In the genomic region with DNA sequence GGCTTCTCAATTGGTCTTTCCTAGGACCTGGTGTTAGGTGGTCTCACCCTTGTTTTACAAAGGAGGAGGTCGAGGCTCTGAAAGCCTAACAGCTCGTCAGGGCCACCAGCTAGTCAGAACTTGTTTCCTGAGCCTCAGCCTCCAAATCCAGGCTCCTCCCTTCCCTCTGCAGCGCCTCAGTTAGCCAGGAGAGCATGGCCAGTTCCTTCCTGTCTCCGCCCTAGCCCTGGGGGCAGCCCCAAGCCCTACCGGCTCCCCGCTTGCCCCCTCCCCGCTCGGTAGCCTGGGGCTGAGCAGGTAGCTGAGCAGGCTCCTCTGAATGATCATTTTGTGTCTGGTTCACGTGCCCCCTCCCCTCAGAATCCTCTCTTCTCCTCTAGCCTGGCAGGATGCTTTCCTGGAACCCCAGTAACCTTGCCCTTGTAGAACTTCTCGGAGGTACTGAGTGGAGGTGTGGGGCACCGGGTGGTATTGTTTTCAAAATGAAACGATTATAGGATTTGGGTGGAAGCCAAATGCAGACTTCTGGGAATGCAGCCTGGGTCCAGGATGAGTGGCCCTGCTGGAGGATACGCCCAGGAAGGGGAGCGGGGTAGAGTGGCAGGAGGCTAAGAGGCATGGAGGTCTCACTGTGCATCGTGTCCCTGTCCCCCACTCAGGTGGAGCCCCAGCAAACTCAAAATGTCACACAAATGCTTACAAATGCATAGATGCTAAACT, we compare ENCODE assay signal across 13 cellular contexts.
DNase-seq lines count a peak whose midpoint lies in the region; ATAC-seq, FAIRE-seq and TF ChIP-seq lines count a peak whose summit lies in the region.
"Had no signal": no experiment of that assay in that cellular context is flagged by ENCODE, and none has a peak within 500 bp of the region (broad histone marks: within the 10 kb centered on the region; RNA-seq: fewer than 3 reads in every experiment).

No MANE protein-coding gene starts in this region.

- dilution Hi-C loops in endothelial cell of umbilical vein (cut with MboI; ENCODE audit: extremely low pct_ligation_motif_present, low sequenced_read_pairs), result no loop called here

- DNase-seq in AG04450 (ENCODE audit: low read depth, low spot score) (no peak), HPDE6-E6E7 (ENCODE audit: extremely low spot score) (peak; percentile 44), endothelial cell of umbilical vein (ENCODE audit: low read depth, low spot score) (peak; percentile 27), osteoblast (ENCODE audit: insufficient read length, low spot score, missing footprints) (no peak), G401 (ENCODE audit: low spot score) (no peak), NCI-H187 (lab: John Stamatoyannopoulos, UW) (no peak), cerebellum (ENCODE audit: low spot score) (no peak)
- DNase-seq: activated CD4-positive, alpha-beta T cell treated with anti-CD3 and anti-CD28 coated beads for 48 hours; activated naive CD4-positive, alpha-beta T cell treated with anti-CD3 and anti-CD28 coated beads, Interleukin-2, amount 10 ng/mL, durations not matched to agents 7 days and 5 days; hypothalamus; NCI-H226; stimulated activated naive CD4-positive, alpha-beta T cell had no signal

- no peak for TF ChIP-seq POLR2A in endothelial cell of umbilical vein (IDR thresholded peaks at IDR 0.05; ENCODE audit: low read depth, low read length)

- H3K9me3 ChIP-seq in AG04450 (ENCODE audit: control insufficient read depth, insufficient read depth, low read length) (no peaks in the 10 kb centered on the region), endothelial cell of umbilical vein (replicated peaks; ENCODE audit: control insufficient read depth, insufficient read depth, low read length) (no peaks in the 10 kb centered on the region), osteoblast (ENCODE audit: low read depth, low read length) (no peaks in the 10 kb centered on the region)

- no peak overlapping the region for H3K9ac ChIP-seq in endothelial cell of umbilical vein (replicated peaks; ENCODE audit: extremely low read depth, insufficient read depth, low read length)

- intact Hi-C loops in endothelial cell of umbilical vein (cut with micrococcal nuclease), result no loop called here

- BruUV-seq in endothelial cell of umbilical vein (replicated peaks; lab: Mats Ljungman, UMichigan), result no TSS peak

- POLR2A ChIA-PET in AG04450 (lab: Yijun Ruan, JAX) (no interaction called here), endothelial cell of umbilical vein (lab: Charles Lee) (no interaction called here)

- H4K20me1 ChIP-seq in endothelial cell of umbilical vein (replicated peaks; ENCODE audit: control insufficient read depth, extremely low read depth, insufficient read depth, low read length), result no peaks in the 10 kb centered on the region
- H4K20me1 ChIP-seq in osteoblast (ENCODE audit: insufficient read depth, low read length), result peaks cover 53% of the 10 kb centered on the region

- H3K36me3 ChIP-seq in endothelial cell of umbilical vein (ENCODE audit: control insufficient read depth in 2 of 2, extremely low read depth in 1 of 2, insufficient read depth in 2 of 2, low read length in 2 of 2), result peaks cover 0 to under 1% of the 10 kb centered on the region in 2 experiments
- H3K36me3 ChIP-seq in osteoblast (ENCODE audit: insufficient read depth, low read length), result peaks cover 24% of the 10 kb centered on the region

- in situ Hi-C loops in G401 (cut with HindIII; ENCODE audit: low sequenced_read_pairs), result no loop called here

- TF ChIP-seq CTCF in AG04450 (IDR thresholded peaks at IDR 0.05; ENCODE audit: low read depth, low read length) (no peak), endothelial cell of umbilical vein (IDR thresholded peaks at IDR 0.05; ENCODE audit: extremely low read depth in 1 of 2, insufficient read depth in 1 of 2, low read depth in 1 of 2, low read length in 2 of 2) (no peak), osteoblast (IDR thresholded peaks at IDR 0.05; ENCODE audit: extremely low read depth, low read depth, low read length) (no peak)

- H3K4me1 ChIP-seq in endothelial cell of umbilical vein (ENCODE audit: control insufficient read depth, extremely low read depth, insufficient read depth, low read length), result peaks cover 53% of the 10 kb centered on the region
- peaks cover 45% of the 10 kb centered on the region for H3K4me1 ChIP-seq in osteoblast (ENCODE audit: insufficient read depth, low read length)

- peak; percentile 58 for FAIRE-seq in endothelial cell of umbilical vein (lab: Jason Lieb, UNC)

- H2AFZ ChIP-seq in endothelial cell of umbilical vein (ENCODE audit: low read depth, low read length), result peak overlapping the region; percentile 6
- H2AFZ ChIP-seq in osteoblast (ENCODE audit: low read length), result no peak overlapping the region

- H3K4me2 ChIP-seq in endothelial cell of umbilical vein (ENCODE audit: insufficient read depth, low read length) (no peak overlapping the region), osteoblast (ENCODE audit: insufficient read depth, low read length) (no peak overlapping the region)

- no peaks in the 10 kb centered on the region for H3K9me1 ChIP-seq in endothelial cell of umbilical vein (replicated peaks; ENCODE audit: control insufficient read depth, extremely low read depth, insufficient read depth, low read length)

- H3K27me3 ChIP-seq in AG04450 (ENCODE audit: control insufficient read depth, insufficient read depth, low read length) (no peaks in the 10 kb centered on the region), endothelial cell of umbilical vein (ENCODE audit: control insufficient read depth in 2 of 2, insufficient read depth in 2 of 2, low read length in 2 of 2) (no peaks in the 10 kb centered on the region), osteoblast (ENCODE audit: insufficient read depth, low read length) (no peaks in the 10 kb centered on the region)

- no peak overlapping the region for H3K4me3 ChIP-seq in AG04450 (ENCODE audit: low read depth, low read length)
- no peak overlapping the region for H3K4me3 ChIP-seq in endothelial cell of umbilical vein (replicated peaks in 1 of 3; ENCODE audit: insufficient read depth in 1 of 3, low read depth in 1 of 3, low read length in 3 of 3)
- no peak overlapping the region for H3K4me3 ChIP-seq in osteoblast (ENCODE audit: insufficient read depth, low read length)

- H3K27ac ChIP-seq in AG04450 (ENCODE audit: low read depth, low read length), result peak overlapping the region; percentile 47
- H3K27ac ChIP-seq in endothelial cell of umbilical vein (ENCODE audit: insufficient read depth, low read depth, low read length), result peak overlapping the region; percentile 40
- peak overlapping the region; percentile 68 for H3K27ac ChIP-seq in osteoblast (ENCODE audit: low read depth, low read length)

- H3K79me2 ChIP-seq in endothelial cell of umbilical vein (ENCODE audit: control insufficient read depth, insufficient read depth, low read length) (no peaks in the 10 kb centered on the region), osteoblast (ENCODE audit: insufficient read depth, low read length) (peaks cover 29% of the 10 kb centered on the region)

- no peak for ATAC-seq in GM18519 (IDR thresholded peaks at IDR 0.05; ENCODE audit: low FRiP score, unreplicated experiment)

- CTCF ChIA-PET in AG04450 (lab: Charles Lee), result interaction anchor here (0.6 kb wide), 1 partner anchor 28 kb away, joined by 10 read pairs; no protein-coding TSS in a partner anchor
- CTCF ChIA-PET in endothelial cell of umbilical vein (lab: Charles Lee), result interaction anchor here (0.8 to 1.3 kb wide), 2 partner anchors 9 to 56 kb away, joined by 3 read pairs; no protein-coding TSS in a partner anchor

TF ChIP-seq in endothelial cell of umbilical vein, 7 proteins besides CTCF, POLR2A, EP300 and RAD21:
- TF ChIP-seq POLR2AphosphoS5 (IDR thresholded peaks at IDR 0.05; ENCODE audit: insufficient read depth, low read depth, low read length) (no peak), MYC (IDR thresholded peaks at IDR 0.05; ENCODE audit: low read depth, low read length) (no peak), FOS (IDR thresholded peaks at IDR 0.05; ENCODE audit: borderline replicate concordance, insufficient read depth, low read length) (no peak), EZH2 (IDR thresholded peaks at IDR 0.05; ENCODE audit: borderline replicate concordance, low read depth, low read length, severe bottlenecking) (no peak), GATA2 (IDR thresholded peaks at IDR 0.05; ENCODE audit: insufficient read depth, insufficient read length, low read depth, low read length) (no peak), JUN (IDR thresholded peaks at IDR 0.05; ENCODE audit: borderline replicate concordance, insufficient read depth, insufficient read length, low read depth) (no peak)
- TF ChIP-seq, protein P1, sequence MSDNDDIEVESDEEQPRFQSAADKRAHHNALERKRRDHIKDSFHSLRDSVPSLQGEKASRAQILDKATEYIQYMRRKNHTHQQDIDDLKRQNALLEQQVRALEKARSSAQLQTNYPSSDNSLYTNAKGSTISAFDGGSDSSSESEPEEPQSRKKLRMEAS (IDR thresholded peaks at IDR 0.05; ENCODE audit: insufficient read depth, insufficient read length), result no peak

Comparison
In these comparisons a context has a peak if more than half of its experiments do, and no peak if none do; other contexts are left out.
1. DNase-seq: peak in HPDE6-E6E7 (single experiment) and endothelial cell of umbilical vein (single experiment); none in AG04450 (single experiment), osteoblast (single experiment), G401 (single experiment), NCI-H187 (0 of 2) and cerebellum (single experiment).
2. Peak in every context shown above with its lines, with median percentiles within 50 percentile points of each other: H3K27ac ChIP-seq.